Comparison of ENCODE assay signal across 15 cellular contexts in genomic region chr21:45282283-45283018, GRCh38.
"Had no signal": no experiment of that assay in that cellular context is flagged by ENCODE, and none has a peak within 500 bp of the region (broad histone marks: within the 10 kb centered on the region; RNA-seq: fewer than 3 reads in every experiment).

No MANE protein-coding gene starts in this region.

- H3K27ac ChIP-seq: colonic mucosa, neutrophil, prostate gland, right lobe of liver, SJCRH30 had no signal

- H3K9me3 ChIP-seq: colonic mucosa, neutrophil, prostate gland, right lobe of liver, SJCRH30 had no signal

- H3K4me3 ChIP-seq: colonic mucosa, prostate gland, right lobe of liver, SJCRH30 had no signal

- H3K27me3 ChIP-seq: colonic mucosa, neutrophil, right lobe of liver, SJCRH30 had no signal

- ATAC-seq: right lobe of liver had no signal

- DNase-seq: activated CD4-positive, alpha-beta T cell treated with anti-CD3 and anti-CD28 coated beads for 4 hours; activated naive CD4-positive, alpha-beta T cell treated with Interleukin-2 at 50 U/mL for 16 hours; activated T-cell treated with anti-CD3 and anti-CD28 coated beads, Interleukin-2, amount 50 U/mL, for 48 hours; caudate nucleus; colonic mucosa; effector CD4-positive, alpha-beta T cell; foreskin melanocyte; midbrain; SJCRH30; stimulated activated CD4-positive, alpha-beta T cell treated with anti-CD3 and anti-CD28 coated beads, Interleukin-2, amount 100 ng/mL, for 24 hours; stimulated activated naive CD4-positive, alpha-beta T cell; T-helper 9 cell had no signal
